Comparison of ENCODE assay signal across 19 cellular contexts in the genomic region with DNA sequence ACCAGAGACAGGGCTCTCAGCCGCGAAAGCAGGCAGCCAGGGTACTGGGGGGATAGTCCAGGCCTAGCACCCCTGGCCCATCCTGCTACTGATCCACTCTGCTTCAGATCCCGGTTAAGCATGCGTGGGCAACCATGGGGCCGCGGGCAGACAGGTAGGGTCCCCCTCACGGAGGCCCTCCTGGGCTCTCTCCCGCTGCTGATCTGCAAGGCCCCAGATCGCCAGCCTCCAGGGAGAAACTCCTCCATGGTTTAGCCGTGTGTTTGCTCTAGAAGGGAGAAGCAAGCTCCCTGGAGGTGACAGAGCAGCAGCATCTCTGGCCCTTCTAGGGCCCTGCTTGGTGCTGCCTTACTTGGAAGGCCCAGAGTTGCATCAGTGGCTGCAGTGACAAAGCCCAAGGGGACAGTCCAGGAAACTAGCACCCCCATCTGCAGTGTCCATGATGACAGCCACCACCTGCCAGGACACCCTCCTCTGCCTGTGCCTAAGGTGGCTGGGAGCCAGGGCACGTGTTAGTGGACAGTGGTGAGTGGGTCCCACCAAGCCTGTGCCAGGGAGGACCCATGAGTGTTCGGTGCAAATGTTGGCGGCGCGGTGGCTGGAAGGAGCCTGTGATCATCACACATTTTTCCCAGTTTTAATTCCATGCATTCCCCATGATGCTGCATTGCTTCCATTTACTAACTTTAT. TPM values are rescaled to one million over a fixed set of nuclear protein-coding genes. Genes with fewer than 3 reads are reported as not detected.
DNase-seq lines count a peak whose midpoint lies in the region; ATAC-seq and TF ChIP-seq lines count a peak whose summit lies in the region.
"Had no signal": no experiment of that assay in that cellular context is flagged by ENCODE, and none has a peak within 500 bp of the region (broad histone marks: within the 10 kb centered on the region; RNA-seq: fewer than 3 reads in every experiment).

No MANE protein-coding gene starts in this region.

- no peak overlapping the region for H3K14ac ChIP-seq in neuronal stem cell (ENCODE audit: low read length)

- H3K27me3 ChIP-seq in HUES6 (ENCODE audit: control insufficient read depth, insufficient read depth, low read length) = no peaks in the 10 kb centered on the region
- no peaks in the 10 kb centered on the region for H3K27me3 ChIP-seq in colonic mucosa
- H3K27me3 ChIP-seq in neuronal stem cell (ENCODE audit: control insufficient read depth in 3 of 3, insufficient read depth in 3 of 3, low read depth in 1 of 3, low read length in 3 of 3) = no peaks in the 10 kb centered on the region

- no peaks in the 10 kb centered on the region for H3K36me3 Mint-ChIP-seq in activated CD8-positive, alpha-beta T cell treated with anti-CD3 and anti-CD28 coated beads for 36 hours (ENCODE audit: low read depth)
- no peaks in the 10 kb centered on the region for H3K36me3 Mint-ChIP-seq in activated T-cell treated with anti-CD3 and anti-CD28 coated beads, Interleukin-2, amount 50 U/mL, for 4 hours (ENCODE audit: insufficient read depth)
- H3K36me3 Mint-ChIP-seq: CD14-positive monocyte; CD8-positive, alpha-beta T cell had no signal

- H3K9me3 Mint-ChIP-seq in activated CD8-positive, alpha-beta T cell treated with anti-CD3 and anti-CD28 coated beads for 36 hours = no peaks in the 10 kb centered on the region
- H3K9me3 Mint-ChIP-seq in activated T-cell treated with anti-CD3 and anti-CD28 coated beads, Interleukin-2, amount 50 U/mL, for 4 hours = no peaks in the 10 kb centered on the region

- POLR2A ChIA-PET in activated CD8-positive, alpha-beta T cell treated with anti-CD3 and anti-CD28 coated beads for 36 hours (lab: Charles Lee) = no interaction called here

- no peak overlapping the region for H2AFZ ChIP-seq in neuronal stem cell (ENCODE audit: low read length)

- TF ChIP-seq CTCF in colonic mucosa (IDR thresholded peaks at IDR 0.05) = no peak
- no peak for TF ChIP-seq CTCF in activated CD8-positive, alpha-beta T cell treated with anti-CD3 and anti-CD28 coated beads for 36 hours (IDR thresholded peaks at IDR 0.05)

- no peak overlapping the region for H2BK12ac ChIP-seq in neuronal stem cell (ENCODE audit: low read length)

- no peak overlapping the region for H3K4ac ChIP-seq in neuronal stem cell (ENCODE audit: low read length)

- H2BK5ac ChIP-seq in neuronal stem cell (ENCODE audit: low read length) = peak overlapping the region; percentile 71

- H3K4me1 ChIP-seq in HUES6 (ENCODE audit: control insufficient read depth, insufficient read depth, low read length) (peaks cover 31% of the 10 kb centered on the region), colonic mucosa (peaks cover 15% of the 10 kb centered on the region), neuronal stem cell (ENCODE audit: control insufficient read depth in 2 of 2, insufficient read depth in 1 of 2, low read depth in 1 of 2, low read length in 2 of 2) (peaks cover 7 to 13% of the 10 kb centered on the region in 2 donors)

- no peak for ATAC-seq in activated CD8-positive, alpha-beta T cell treated with anti-CD3 and anti-CD28 coated beads for 36 hours
- no peak for ATAC-seq in GM19324 (IDR thresholded peaks at IDR 0.05; ENCODE audit: low FRiP score, unreplicated experiment)
- no peak for ATAC-seq in activated T-cell treated with anti-CD3 and anti-CD28 coated beads, Interleukin-2, amount 50 U/mL, for 4 hours
- ATAC-seq: A549; CD8-positive, alpha-beta T cell; HepG2 had no signal

- H3K9me3 ChIP-seq in HUES6 (ENCODE audit: control insufficient read depth, insufficient read depth, low read depth, low read length) (peaks cover 20% of the 10 kb centered on the region), colonic mucosa (no peaks in the 10 kb centered on the region), neuronal stem cell (replicated peaks in 1 of 2; ENCODE audit: control insufficient read depth in 2 of 2, insufficient read depth in 1 of 2, low read depth in 1 of 2, low read length in 2 of 2) (peaks cover 5 to 6% of the 10 kb centered on the region in 2 donors)
- H3K9me3 ChIP-seq: A549 had no signal

- intact Hi-C loops in colonic mucosa (cut with DNase I) = no loop called here
- intact Hi-C loops in activated CD8-positive, alpha-beta T cell treated with anti-CD3 and anti-CD28 coated beads for 36 hours (cut with micrococcal nuclease) = no loop called here

- peak; percentile 16 for DNase-seq in colonic mucosa
- DNase-seq in neuronal stem cell (ENCODE audit: low spot score) = no peak
- DNase-seq in activated CD8-positive, alpha-beta T cell treated with anti-CD3 and anti-CD28 coated beads for 36 hours = no peak
- DNase-seq in UCSD-AML1 (lab: John Stamatoyannopoulos, UW; ENCODE audit: unreplicated experiment) = no peak
- DNase-seq in activated T-cell treated with anti-CD3 and anti-CD28 coated beads, Interleukin-2, amount 50 U/mL, for 4 hours = no peak
- DNase-seq: CD8-positive, alpha-beta T cell; COR-L47; DMS153; DMS79 treated with DMSO at 0.1 percent for 48 hours; EL had no signal

- CTCF ChIA-PET in activated CD8-positive, alpha-beta T cell treated with anti-CD3 and anti-CD28 coated beads for 36 hours (lab: Charles Lee) = interaction anchor here (3.8 kb wide), 1 partner anchor 153 kb away, joined by 12 read pairs; no protein-coding TSS in a partner anchor

- H3K27me3 Mint-ChIP-seq in activated CD8-positive, alpha-beta T cell treated with anti-CD3 and anti-CD28 coated beads for 36 hours = no peaks in the 10 kb centered on the region
- no peaks in the 10 kb centered on the region for H3K27me3 Mint-ChIP-seq in activated T-cell treated with anti-CD3 and anti-CD28 coated beads, Interleukin-2, amount 50 U/mL, for 4 hours (ENCODE audit: low read depth)

- H3K36me3 ChIP-seq in HUES6 (ENCODE audit: control insufficient read depth, insufficient read depth, low read length) (no peaks in the 10 kb centered on the region), colonic mucosa (no peaks in the 10 kb centered on the region), neuronal stem cell (replicated peaks in 1 of 2; ENCODE audit: control insufficient read depth in 2 of 2, insufficient read depth in 2 of 2, low read length in 2 of 2) (no peaks in the 10 kb centered on the region)

- no peak overlapping the region for H3K4me2 ChIP-seq in neuronal stem cell (ENCODE audit: insufficient read depth, low read length, poor library complexity, severe bottlenecking)
- H3K4me2 ChIP-seq: A549 had no signal

- no peak overlapping the region for H3K4me3 Mint-ChIP-seq in activated CD8-positive, alpha-beta T cell treated with anti-CD3 and anti-CD28 coated beads for 36 hours
- no peak overlapping the region for H3K4me3 Mint-ChIP-seq in activated T-cell treated with anti-CD3 and anti-CD28 coated beads, Interleukin-2, amount 50 U/mL, for 4 hours
- H3K4me3 Mint-ChIP-seq: CD8-positive, alpha-beta T cell had no signal

- H3K23ac ChIP-seq in neuronal stem cell (ENCODE audit: low read depth, low read length, poor library complexity) = peak overlapping the region; percentile 55

- no peak overlapping the region for H3K4me3 ChIP-seq in HUES6 (ENCODE audit: low read depth, low read length)
- H3K4me3 ChIP-seq in colonic mucosa = no peak overlapping the region
- no peak overlapping the region for H3K4me3 ChIP-seq in neuronal stem cell (ENCODE audit: low read length in 2 of 2)
- H3K4me3 ChIP-seq: A549 had no signal

- H3K79me1 ChIP-seq in neuronal stem cell (ENCODE audit: low read depth, low read length) = no peaks in the 10 kb centered on the region

- H3K9ac ChIP-seq in HUES6 (ENCODE audit: low read length) (peak overlapping the region; percentile 17), colonic mucosa (ENCODE audit: low read depth in 2 of 2, low read length in 2 of 2) (no peak overlapping the region), neuronal stem cell (ENCODE audit: low read depth, low read length, poor library complexity) (no peak overlapping the region)

- WGBS in neuronal stem cell (ENCODE audit: extremely low coverage in 2 of 2, insufficient read length in 2 of 2, insufficient replicate concordance in 1 of 2), 2 donors = no CpG with 5 or more reads among the region's 15 CpGs

- no peaks in the 10 kb centered on the region for H3K4me1 Mint-ChIP-seq in activated CD8-positive, alpha-beta T cell treated with anti-CD3 and anti-CD28 coated beads for 36 hours (ENCODE audit: low read depth)
- no peaks in the 10 kb centered on the region for H3K4me1 Mint-ChIP-seq in activated T-cell treated with anti-CD3 and anti-CD28 coated beads, Interleukin-2, amount 50 U/mL, for 4 hours (ENCODE audit: low read depth)
- H3K4me1 Mint-ChIP-seq: CD14-positive monocyte had no signal

- H4K91ac ChIP-seq in neuronal stem cell (ENCODE audit: low read depth, low read length, poor library complexity) = no peak overlapping the region

- H3K27ac Mint-ChIP-seq in activated CD8-positive, alpha-beta T cell treated with anti-CD3 and anti-CD28 coated beads for 36 hours = no peak overlapping the region
- H3K27ac Mint-ChIP-seq: CD8-positive, alpha-beta T cell had no signal

- H3K27ac ChIP-seq in HUES6 (ENCODE audit: low read depth, low read length) (no peak overlapping the region), colonic mucosa (no peak overlapping the region), neuronal stem cell (replicated peaks; ENCODE audit: low read length) (no peak overlapping the region)

- H2BK120ac ChIP-seq in neuronal stem cell (ENCODE audit: low read depth, low read length) = no peak overlapping the region

- no peak overlapping the region for H2AK5ac ChIP-seq in neuronal stem cell (ENCODE audit: low read depth, low read length)

- peak overlapping the region; percentile 27 for H3K18ac ChIP-seq in neuronal stem cell (ENCODE audit: low read length)

- peak overlapping the region; percentile 38 for H2BK15ac ChIP-seq in neuronal stem cell (ENCODE audit: low read length)

- no peak overlapping the region for H4K8ac ChIP-seq in neuronal stem cell (ENCODE audit: low read depth, low read length)

RNA-seq across cellular contexts. Expression of gene CALML5, which starts 29.2 kb away (rescaled TPM):
- total RNA-seq in colonic mucosa = not detected
- not detected for polyA plus RNA-seq in neuronal stem cell (2013, experiment 1 of 2)
- polyA plus RNA-seq in neuronal stem cell (2013, experiment 2 of 2) = not detected
- not detected for total RNA-seq in activated CD8-positive, alpha-beta T cell treated with anti-CD3 and anti-CD28 coated beads for 36 hours
- total RNA-seq in activated T-cell treated with anti-CD3 and anti-CD28 coated beads, Interleukin-2, amount 50 U/mL, for 4 hours = not detected
- total RNA-seq: CD8-positive, alpha-beta T cell; H4; HepG2 had no signal
- polyA plus RNA-seq: A549, AG04450, BJ, CD14-positive monocyte, HepG2 had no signal

RNA-seq across cellular contexts. Expression of gene CALML3, which starts 54.6 kb away (rescaled TPM):
- under 1 TPM; 0.11 to 0.40 TPM for total RNA-seq in colonic mucosa
- not detected for polyA plus RNA-seq in neuronal stem cell (2013, experiment 1 of 2)
- not detected for polyA plus RNA-seq in neuronal stem cell (2013, experiment 2 of 2)
- total RNA-seq in activated CD8-positive, alpha-beta T cell treated with anti-CD3 and anti-CD28 coated beads for 36 hours = not detected
- not detected for total RNA-seq in activated T-cell treated with anti-CD3 and anti-CD28 coated beads, Interleukin-2, amount 50 U/mL, for 4 hours
- total RNA-seq: CD8-positive, alpha-beta T cell; H4; HepG2; HT1080 had no signal
- polyA plus RNA-seq: A549, AG04450, BJ, CD14-positive monocyte, HepG2 had no signal

RNA-seq across cellular contexts. Expression of gene NET1, which starts 57.9 kb away (rescaled TPM):
- total RNA-seq in colonic mucosa = 100 to 1,000 TPM; 174 to 455 TPM
- 45.2 TPM for polyA plus RNA-seq in neuronal stem cell (2013, experiment 1 of 2)
- polyA plus RNA-seq in neuronal stem cell (2013, experiment 2 of 2) = 45.1 TPM
- total RNA-seq in activated CD8-positive, alpha-beta T cell treated with anti-CD3 and anti-CD28 coated beads for 36 hours = 10 to 100 TPM; 20.5 to 21.6 TPM
- total RNA-seq in activated T-cell treated with anti-CD3 and anti-CD28 coated beads, Interleukin-2, amount 50 U/mL, for 4 hours = 10 to 100 TPM; 12.7 to 35.4 (median 17.6) TPM

Comparison
In these comparisons a context has a peak if more than half of its experiments do, and no peak if none do; other contexts are left out.
1. RNA of gene NET1, which starts 57.9 kb away (total RNA-seq): 174 to 455 TPM in colonic mucosa; 20.5 to 21.6 TPM in activated CD8-positive, alpha-beta T cell treated with anti-CD3 and anti-CD28 coated beads for 36 hours and 12.7 to 35.4 TPM in activated T-cell treated with anti-CD3 and anti-CD28 coated beads, Interleukin-2, amount 50 U/mL, for 4 hours; every median in the first group is over 4 times any median in the second.